Comparison of ENCODE assay signal across 9 cellular contexts in genomic region chr5:150782850-150783249, GRCh38. TPM values are rescaled to one million over a fixed set of nuclear protein-coding genes. Genes with fewer than 3 reads are reported as not detected.
DNase-seq lines count a peak whose midpoint lies in the region; ATAC-seq and TF ChIP-seq lines count a peak whose summit lies in the region.
"Had no signal": no experiment of that assay in that cellular context is flagged by ENCODE, and none has a peak within 500 bp of the region (broad histone marks: within the 10 kb centered on the region; RNA-seq: fewer than 3 reads in every experiment).

No MANE protein-coding gene starts in this region.

- H2BK12ac ChIP-seq in neuronal stem cell (ENCODE audit: low read length): no peak overlapping the region

- H2AK5ac ChIP-seq in neuronal stem cell (ENCODE audit: low read depth, low read length): no peak overlapping the region

- no peak overlapping the region for H3K4me2 ChIP-seq in neuronal stem cell (ENCODE audit: insufficient read depth, low read length, poor library complexity, severe bottlenecking)

- 64 to 74% (median 66%) methylated on average over 3 of the region's 3 CpGs for WGBS in psoas muscle, 3 donors
- no CpG with 5 or more reads among the region's 3 CpGs for WGBS in neuronal stem cell (ENCODE audit: extremely low coverage in 2 of 2, insufficient read length in 2 of 2, insufficient replicate concordance in 1 of 2), 2 donors

- no peak overlapping the region for H3K23ac ChIP-seq in neuronal stem cell (ENCODE audit: low read depth, low read length, poor library complexity)

- peaks cover 0 to 6% (median 0%) of the 10 kb centered on the region in 3 donors for H3K36me3 Mint-ChIP-seq in CD8-positive, alpha-beta memory T cell

- no peak overlapping the region for H3K4ac ChIP-seq in neuronal stem cell (ENCODE audit: low read length)

- no peak overlapping the region for H4K8ac ChIP-seq in neuronal stem cell (ENCODE audit: low read depth, low read length)

- TF ChIP-seq CTCF in Panc1 (IDR thresholded peaks at IDR 0.05) (no peak), psoas muscle (IDR thresholded peaks at IDR 0.05) (no peak), BE2C (IDR thresholded peaks at IDR 0.05; ENCODE audit: low read depth, low read length) (no peak)

- peaks cover 49% of the 10 kb centered on the region for H3K4me1 ChIP-seq in CD8-positive, alpha-beta memory T cell (ENCODE audit: insufficient read depth, low read length)
- peaks cover 64% of the 10 kb centered on the region for H3K4me1 ChIP-seq in Panc1 (ENCODE audit: control insufficient read depth, insufficient read depth, low read length)
- peaks cover 28% of the 10 kb centered on the region for H3K4me1 ChIP-seq in effector memory CD4-positive, alpha-beta T cell (ENCODE audit: control insufficient read depth, insufficient read depth, low read length, poor library complexity, severe bottlenecking)
- peaks cover 11% of the 10 kb centered on the region for H3K4me1 ChIP-seq in psoas muscle
- H3K4me1 ChIP-seq in BE2C: peaks cover 3% of the 10 kb centered on the region
- H3K4me1 ChIP-seq in neuronal stem cell (ENCODE audit: control insufficient read depth in 2 of 2, insufficient read depth in 1 of 2, low read depth in 1 of 2, low read length in 2 of 2): peaks cover 3 to 7% of the 10 kb centered on the region in 2 donors

- H3K27me3 Mint-ChIP-seq in CD8-positive, alpha-beta memory T cell: peaks cover 0 to 2% of the 10 kb centered on the region in 2 donors

- no peak overlapping the region for H3K9ac ChIP-seq in neuronal stem cell (ENCODE audit: low read depth, low read length, poor library complexity)

- no peak overlapping the region for H2BK120ac ChIP-seq in neuronal stem cell (ENCODE audit: low read depth, low read length)

- H3K4me3 ChIP-seq in CD8-positive, alpha-beta memory T cell (ENCODE audit: low read length): peak overlapping the region; percentile 54
- H3K4me3 ChIP-seq in Panc1 (ENCODE audit: low read depth in 2 of 2, low read length in 2 of 2): peak overlapping the region in 1 of 2 experiments; percentile 32; a peak in 1 of 4 replicates
- no peak overlapping the region for H3K4me3 ChIP-seq in effector memory CD4-positive, alpha-beta T cell (ENCODE audit: insufficient read depth, low read depth, low read length, poor library complexity, severe bottlenecking)
- H3K4me3 ChIP-seq in psoas muscle: peak overlapping the region; percentile 39
- H3K4me3 ChIP-seq in BE2C (ENCODE audit: low read depth, low read length): no peak overlapping the region
- H3K4me3 ChIP-seq in neuronal stem cell (ENCODE audit: low read length in 2 of 2): no peak overlapping the region

- POLR2A ChIA-PET in CD8-positive, alpha-beta memory T cell (lab: Charles Lee): interaction anchor here (1.2 to 1.7 kb wide), 2 partner anchors 24 to 64 kb away, joined by 9 to 29 read pairs; partner anchors contain the start of genes DCTN4 and IRGM
- POLR2A ChIA-PET in Panc1 (lab: Charles Lee): interaction anchor here (0.8 kb wide), 1 partner anchor 24 kb away, joined by 3 read pairs; the partner anchor contains the start of gene DCTN4

- intact Hi-C loops in Panc1 (cut with micrococcal nuclease; ENCODE audit: unreplicated experiment): no loop called here
- intact Hi-C loops in psoas muscle (cut with DNase I): no loop called here

- H2BK5ac ChIP-seq in neuronal stem cell (ENCODE audit: low read length): no peak overlapping the region

- peaks cover 64 to 89% (median 74%) of the 10 kb centered on the region in 3 donors for H3K4me1 Mint-ChIP-seq in CD8-positive, alpha-beta memory T cell

- H2AFZ ChIP-seq in neuronal stem cell (ENCODE audit: low read length): no peak overlapping the region

- peak overlapping the region in 5 of 7 donors; percentile 65 to 81 (median 75) for H3K4me3 Mint-ChIP-seq in CD8-positive, alpha-beta memory T cell
- H3K4me3 Mint-ChIP-seq: IgD-negative memory B cell had no signal

- H3K79me1 ChIP-seq in neuronal stem cell (ENCODE audit: low read depth, low read length): peaks cover 2% of the 10 kb centered on the region

- H3K27ac ChIP-seq in CD8-positive, alpha-beta memory T cell (ENCODE audit: low read depth, low read length): peak overlapping the region; percentile 3
- H3K27ac ChIP-seq in Panc1 (ENCODE audit: low read length): peak overlapping the region; percentile 86
- H3K27ac ChIP-seq in effector memory CD4-positive, alpha-beta T cell (ENCODE audit: insufficient read depth, low read length, poor library complexity, severe bottlenecking): peak overlapping the region; percentile 62
- peak overlapping the region; percentile 79 for H3K27ac ChIP-seq in psoas muscle
- H3K27ac ChIP-seq in neuronal stem cell (replicated peaks; ENCODE audit: low read length): no peak overlapping the region

- no peak overlapping the region for H4K91ac ChIP-seq in neuronal stem cell (ENCODE audit: low read depth, low read length, poor library complexity)

- no peaks in the 10 kb centered on the region for H3K9me3 Mint-ChIP-seq in CD8-positive, alpha-beta memory T cell

- no peak overlapping the region for H3K18ac ChIP-seq in neuronal stem cell (ENCODE audit: low read length)

- H3K27ac Mint-ChIP-seq in CD8-positive, alpha-beta memory T cell: peak overlapping the region; percentile 81 to 97 (median 86)

- no peak overlapping the region for H3K14ac ChIP-seq in neuronal stem cell (ENCODE audit: low read length)

- H3K36me3 ChIP-seq in CD8-positive, alpha-beta memory T cell (ENCODE audit: insufficient read depth, low read length): no peaks in the 10 kb centered on the region
- H3K36me3 ChIP-seq in Panc1 (ENCODE audit: control insufficient read depth, insufficient read depth, low read length) (peaks cover 2% of the 10 kb centered on the region; the same call in 1 of the 2 replicates), psoas muscle (ENCODE audit: insufficient read depth in 1 of 2, low read depth in 1 of 2) (no peaks in the 10 kb centered on the region), BE2C (no peaks in the 10 kb centered on the region), neuronal stem cell (replicated peaks in 1 of 2; ENCODE audit: control insufficient read depth in 2 of 2, insufficient read depth in 2 of 2, low read length in 2 of 2) (no peaks in the 10 kb centered on the region)
- H3K36me3 ChIP-seq in effector memory CD4-positive, alpha-beta T cell (ENCODE audit: control insufficient read depth, insufficient read depth, low read length): no peaks in the 10 kb centered on the region

- CTCF ChIA-PET in CD8-positive, alpha-beta memory T cell (lab: Charles Lee): interaction anchor here (1.3 to 2.5 kb wide), 6 partner anchors 10 to 82 kb away, joined by 3 to 19 read pairs (median 4); partner anchors contain the start of genes IRGM and RBM22
- CTCF ChIA-PET in Panc1 (lab: Charles Lee): no interaction called here

- in situ Hi-C loops in Panc1 (cut with HindIII; ENCODE audit: low pct_unique_long_range_greater_than_20kb, low sequenced_read_pairs): no loop called here

- no TSS peak for BruUV-seq in Panc1 (replicated peaks; lab: Mats Ljungman, UMichigan)

- ATAC-seq in Panc1: peak; percentile 2
- ATAC-seq in psoas muscle: no peak
- ATAC-seq in GM18873 (IDR thresholded peaks at IDR 0.05; ENCODE audit: low FRiP score, unreplicated experiment): no peak

- no peak overlapping the region for H2BK15ac ChIP-seq in neuronal stem cell (ENCODE audit: low read length)

- no peaks in the 10 kb centered on the region for H3K9me3 ChIP-seq in CD8-positive, alpha-beta memory T cell (ENCODE audit: low read length)
- H3K9me3 ChIP-seq in Panc1 (ENCODE audit: control insufficient read depth, insufficient read depth, low read depth, low read length) (no peaks in the 10 kb centered on the region), psoas muscle (no peaks in the 10 kb centered on the region), BE2C (no peaks in the 10 kb centered on the region), neuronal stem cell (replicated peaks in 1 of 2; ENCODE audit: control insufficient read depth in 2 of 2, insufficient read depth in 1 of 2, low read depth in 1 of 2, low read length in 2 of 2) (peaks cover 0 to 9% of the 10 kb centered on the region in 2 donors)
- no peaks in the 10 kb centered on the region for H3K9me3 ChIP-seq in effector memory CD4-positive, alpha-beta T cell (ENCODE audit: control insufficient read depth, low read length)

- no peak for DNase-seq in CD8-positive, alpha-beta memory T cell
- DNase-seq in Panc1 (ENCODE audit: low read depth, low spot score) (no peak), psoas muscle (no peak), BE2C (no peak), neuronal stem cell (ENCODE audit: low spot score) (no peak), AML-193 (lab: John Stamatoyannopoulos, UW) (no peak)
- no peak for DNase-seq in effector memory CD4-positive, alpha-beta T cell

- no peaks in the 10 kb centered on the region for H3K27me3 ChIP-seq in CD8-positive, alpha-beta memory T cell (ENCODE audit: insufficient read depth, low read length, poor library complexity, severe bottlenecking)
- no peaks in the 10 kb centered on the region for H3K27me3 ChIP-seq in Panc1 (ENCODE audit: control insufficient read depth, insufficient read depth, low read length)
- H3K27me3 ChIP-seq in effector memory CD4-positive, alpha-beta T cell (replicated peaks; ENCODE audit: control insufficient read depth, insufficient read depth, low read length, poor library complexity, severe bottlenecking): no peaks in the 10 kb centered on the region
- H3K27me3 ChIP-seq in psoas muscle (ENCODE audit: insufficient read depth in 3 of 3, low read length in 2 of 3): no peaks in the 10 kb centered on the region
- no peaks in the 10 kb centered on the region for H3K27me3 ChIP-seq in BE2C
- H3K27me3 ChIP-seq in neuronal stem cell (ENCODE audit: control insufficient read depth in 3 of 3, insufficient read depth in 3 of 3, low read depth in 1 of 3, low read length in 3 of 3): no peaks in the 10 kb centered on the region

RNA-seq across cellular contexts. Expression of gene SMIM3, which starts 4.3 kb away (rescaled TPM):
- 10 to 100 TPM; 11.8 to 12.7 TPM for total RNA-seq in CD8-positive, alpha-beta memory T cell
- 20.8 TPM for polyA plus RNA-seq in CD8-positive, alpha-beta memory T cell
- 55.2 TPM for total RNA-seq in Panc1 (2021; ENCODE audit: unreplicated experiment)
- polyA plus RNA-seq in Panc1 (2012; ENCODE audit: insufficient read length): 75.0 TPM
- 1 to 10 TPM; 6.4 to 7.0 (median 6.8) TPM for total RNA-seq in psoas muscle
- 10 to 100 TPM in 1 of 3 donors, 1 to 10 TPM in 2; 9.6 to 25.5 (median 9.6) TPM for polyA plus RNA-seq in psoas muscle
- polyA plus RNA-seq in BE2C (2012; ENCODE audit: insufficient read depth, insufficient read length, low read depth): 3.1 TPM
- 11.0 TPM for polyA plus RNA-seq in neuronal stem cell (2013, experiment 1 of 2)
- 10.7 TPM for polyA plus RNA-seq in neuronal stem cell (2013, experiment 2 of 2)

RNA-seq across cellular contexts. Expression of gene DCTN4, which starts 24.0 kb away (rescaled TPM):
- 10 to 100 TPM; 37.0 to 39.6 TPM for total RNA-seq in CD8-positive, alpha-beta memory T cell
- polyA plus RNA-seq in CD8-positive, alpha-beta memory T cell: 10.4 TPM
- total RNA-seq in Panc1 (2021; ENCODE audit: unreplicated experiment): 66.8 TPM
- 33.5 TPM for polyA plus RNA-seq in Panc1 (2012; ENCODE audit: insufficient read length)
- 10 to 100 TPM; 50.9 to 81.5 (median 70.6) TPM for total RNA-seq in psoas muscle
- 10 to 100 TPM; 28.8 to 39.3 (median 31.5) TPM for polyA plus RNA-seq in psoas muscle
- polyA plus RNA-seq in BE2C (2012; ENCODE audit: insufficient read depth, insufficient read length, low read depth): 86.2 TPM
- 32.5 TPM for polyA plus RNA-seq in neuronal stem cell (2013, experiment 1 of 2)
- polyA plus RNA-seq in neuronal stem cell (2013, experiment 2 of 2): 33.0 TPM

Comparison
In these comparisons a context has a peak if more than half of its experiments do, and no peak if none do; other contexts are left out.
1. H3K4me3 ChIP-seq: peak in CD8-positive, alpha-beta memory T cell (single experiment) and psoas muscle (single experiment); none in effector memory CD4-positive, alpha-beta T cell (single experiment), BE2C (single experiment) and neuronal stem cell (0 of 2).